16 cellular contexts compared by ENCODE assay signal in the genomic region with DNA sequence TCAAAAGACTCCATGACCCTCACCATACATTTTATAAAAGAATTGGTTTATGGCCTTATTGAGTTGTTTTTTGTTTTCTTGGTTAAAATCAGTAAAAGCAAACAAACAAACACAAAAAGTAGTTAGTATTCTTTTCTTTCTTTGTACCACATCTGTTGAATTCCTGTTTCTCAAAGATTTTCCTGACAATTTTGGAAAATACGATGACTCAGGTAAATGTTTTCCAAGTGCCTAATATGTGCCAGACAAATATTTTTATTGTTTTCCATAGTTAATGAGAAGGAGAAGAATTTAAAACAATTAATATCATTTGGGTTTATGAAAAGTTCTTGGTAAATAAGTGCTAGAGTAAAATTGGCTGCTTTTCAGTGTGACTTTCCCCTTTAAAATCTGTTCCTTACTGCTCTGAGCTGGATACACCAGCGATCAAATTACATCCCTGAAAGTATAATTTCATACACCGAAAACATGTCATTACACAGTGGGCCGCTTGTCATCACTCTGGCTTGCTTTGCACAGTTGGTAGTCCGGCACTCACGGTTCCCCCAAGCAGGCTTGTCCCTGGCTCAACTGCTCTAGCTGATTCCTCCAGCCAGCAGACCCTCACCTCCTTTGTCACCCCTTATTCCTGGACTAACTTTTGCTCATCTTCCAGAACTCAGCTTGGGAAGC.
DNase-seq lines count a peak whose midpoint lies in the region; ATAC-seq and TF ChIP-seq lines count a peak whose summit lies in the region.
"Had no signal": no experiment of that assay in that cellular context is flagged by ENCODE, and none has a peak within 500 bp of the region (broad histone marks: within the 10 kb centered on the region; RNA-seq: fewer than 3 reads in every experiment).

No MANE protein-coding gene starts in this region.

- H3K4me1 Mint-ChIP-seq in natural killer cell treated with Interleukin-12 subunit alpha and Interleukin-12 subunit beta and Interleukin-15 and Interleukin-18, amount 100 ng/mL, for 72 hours (ENCODE audit: low read depth in 2 of 2): peaks cover 28 to 51% of the 10 kb centered on the region in 2 donors
- no peaks in the 10 kb centered on the region for H3K4me1 Mint-ChIP-seq in endodermal cell
- H3K4me1 Mint-ChIP-seq: stimulated activated naive CD8-positive, alpha-beta T cell treated with anti-CD3 and anti-CD28 coated beads, Interleukin-15, amount 100 ng/mL, for 72 hours had no signal

- H3K9ac ChIP-seq in mammary epithelial cell (ENCODE audit: insufficient read depth, low read length): no peak overlapping the region
- no peak overlapping the region for H3K9ac ChIP-seq in endodermal cell (ENCODE audit: extremely low read depth, low read length, poor library complexity, severe bottlenecking)

- H3K4me1 ChIP-seq in mammary epithelial cell (ENCODE audit: insufficient read depth, low read length) (peaks cover 4% of the 10 kb centered on the region), endodermal cell (ENCODE audit: control insufficient read depth, insufficient read depth, low read length) (no peaks in the 10 kb centered on the region)
- H3K4me1 ChIP-seq: body of pancreas had no signal

- CTCF ChIA-PET in mammary epithelial cell (lab: Charles Lee; ENCODE audit: low non-redundant PET): no interaction called here

- no peaks in the 10 kb centered on the region for H3K27me3 Mint-ChIP-seq in natural killer cell treated with Interleukin-12 subunit alpha and Interleukin-12 subunit beta and Interleukin-15 and Interleukin-18, amount 100 ng/mL, for 72 hours
- H3K27me3 Mint-ChIP-seq in endodermal cell (ENCODE audit: insufficient read depth): peaks cover 6% of the 10 kb centered on the region
- H3K27me3 Mint-ChIP-seq: stimulated activated naive CD8-positive, alpha-beta T cell treated with anti-CD3 and anti-CD28 coated beads, Interleukin-15, amount 100 ng/mL, for 72 hours had no signal

- H2AFZ ChIP-seq in mammary epithelial cell (ENCODE audit: low read depth, low read length): peak overlapping the region; percentile 26

- H3K27me3 ChIP-seq in mammary epithelial cell (ENCODE audit: insufficient read depth, low read length) (no peaks in the 10 kb centered on the region), endodermal cell (ENCODE audit: control insufficient read depth, insufficient read depth, low read length, poor library complexity, severe bottlenecking) (no peaks in the 10 kb centered on the region)
- H3K27me3 ChIP-seq: body of pancreas had no signal

- H3K4me3 Mint-ChIP-seq in natural killer cell treated with Interleukin-12 subunit alpha and Interleukin-12 subunit beta and Interleukin-15 and Interleukin-18, amount 100 ng/mL, for 72 hours: no peak overlapping the region
- no peak overlapping the region for H3K4me3 Mint-ChIP-seq in endodermal cell
- H3K4me3 Mint-ChIP-seq: activated CD4-positive, alpha-beta T cell treated with anti-CD3 and anti-CD28 coated beads, Interleukin-2, amount 10 ng/mL, durations not matched to agents 7 days and 5 days; CD4-positive, alpha-beta memory T cell; stimulated activated naive CD8-positive, alpha-beta T cell treated with anti-CD3 and anti-CD28 coated beads, Interleukin-15, amount 100 ng/mL, for 72 hours had no signal

- peaks cover 7% of the 10 kb centered on the region for H3K9me3 Mint-ChIP-seq in natural killer cell treated with Interleukin-12 subunit alpha and Interleukin-12 subunit beta and Interleukin-15 and Interleukin-18, amount 100 ng/mL, for 72 hours
- peaks cover 9% of the 10 kb centered on the region for H3K9me3 Mint-ChIP-seq in endodermal cell

- intact Hi-C loops in mammary epithelial cell (cut with micrococcal nuclease): no loop called here

- WGBS in mammary epithelial cell (ENCODE audit: low coverage, missing lambda C conversion rate): 70% methylated on average over 6 of the region's 6 CpGs
- WGBS in endodermal cell (ENCODE audit: insufficient coverage in 1 of 2, insufficient read length in 1 of 2), 2 experiments: 86 to 93% methylated on average over 5 to 6 of the region's 6 CpGs

- no TSS peak for BruUV-seq in mammary epithelial cell (replicated peaks; lab: Mats Ljungman, UMichigan)

- dilution Hi-C loops in mammary epithelial cell (cut with HindIII; ENCODE audit: low sequenced_read_pairs): no loop called here

- H3K27ac ChIP-seq in mammary epithelial cell (ENCODE audit: insufficient read depth, low read depth, low read length) (no peak overlapping the region), endodermal cell (ENCODE audit: low read depth, low read length) (no peak overlapping the region)
- H3K27ac ChIP-seq: body of pancreas had no signal

- H3K4me2 ChIP-seq in mammary epithelial cell (ENCODE audit: insufficient read depth, low read depth, low read length): no peak overlapping the region

- no peaks in the 10 kb centered on the region for H4K20me1 ChIP-seq in mammary epithelial cell (ENCODE audit: insufficient read depth, low read length)

- TF ChIP-seq CTCF in mammary epithelial cell (conservative IDR thresholded peaks at IDR 0.05 in 1 of 2, IDR thresholded peaks at IDR 0.05 in 1 of 2; ENCODE audit: extremely low read depth in 1 of 2, insufficient read depth in 1 of 2, low read depth in 1 of 2, low read length in 2 of 2) (no peak), endodermal cell (conservative IDR thresholded peaks at IDR 0.05) (no peak)

- ATAC-seq in natural killer cell treated with Interleukin-12 subunit alpha and Interleukin-12 subunit beta and Interleukin-15 and Interleukin-18, amount 100 ng/mL, for 72 hours: no peak
- ATAC-seq in GM19324 (IDR thresholded peaks at IDR 0.05; ENCODE audit: low FRiP score, unreplicated experiment): no peak
- ATAC-seq: body of pancreas; stimulated activated naive CD8-positive, alpha-beta T cell treated with anti-CD3 and anti-CD28 coated beads, Interleukin-15, amount 100 ng/mL, for 72 hours had no signal

- no peaks in the 10 kb centered on the region for H3K79me2 ChIP-seq in mammary epithelial cell (ENCODE audit: insufficient read depth, low read length)

- H3K9me3 ChIP-seq in mammary epithelial cell (replicated peaks; ENCODE audit: insufficient read depth, low read length) (no peaks in the 10 kb centered on the region), endodermal cell (ENCODE audit: control insufficient read depth, low read length) (no peaks in the 10 kb centered on the region)

- peaks cover 52% of the 10 kb centered on the region for H3K36me3 Mint-ChIP-seq in natural killer cell treated with Interleukin-12 subunit alpha and Interleukin-12 subunit beta and Interleukin-15 and Interleukin-18, amount 100 ng/mL, for 72 hours
- H3K36me3 Mint-ChIP-seq in endodermal cell (ENCODE audit: low read depth): no peaks in the 10 kb centered on the region

- peak overlapping the region; percentile 13 to 86 for H3K27ac Mint-ChIP-seq in natural killer cell treated with Interleukin-12 subunit alpha and Interleukin-12 subunit beta and Interleukin-15 and Interleukin-18, amount 100 ng/mL, for 72 hours
- no peak overlapping the region for H3K27ac Mint-ChIP-seq in endodermal cell
- H3K27ac Mint-ChIP-seq: activated CD4-positive, alpha-beta T cell treated with anti-CD3 and anti-CD28 coated beads, Interleukin-2, amount 10 ng/mL, durations not matched to agents 7 days and 5 days; CD4-positive, alpha-beta memory T cell; stimulated activated naive CD8-positive, alpha-beta T cell treated with anti-CD3 and anti-CD28 coated beads, Interleukin-15, amount 100 ng/mL, for 72 hours had no signal

- H3K4me3 ChIP-seq in mammary epithelial cell (replicated peaks in 1 of 3; ENCODE audit: insufficient read depth in 1 of 3, low read depth in 2 of 3, low read length in 3 of 3) (no peak overlapping the region), endodermal cell (ENCODE audit: low read length) (no peak overlapping the region)
- H3K4me3 ChIP-seq: body of pancreas had no signal

- in situ Hi-C loops in mammary epithelial cell (cut with MboI; ENCODE audit: low sequenced_read_pairs in 2 of 2): no loop called here

- no peaks in the 10 kb centered on the region for H3K36me3 ChIP-seq in mammary epithelial cell (ENCODE audit: insufficient read depth, low read length)
- H3K36me3 ChIP-seq in endodermal cell (ENCODE audit: control insufficient read depth, insufficient read depth, low read length): no peaks in the 10 kb centered on the region

- DNase-seq in AG20443 (ENCODE audit: low spot score): peak; percentile 47
- DNase-seq in NCI-H1417 treated with DMSO at 0.1 percent for 48 hours (lab: John Stamatoyannopoulos, UW): peak; percentile 72
- DNase-seq in mammary epithelial cell: peak; percentile 25
- no peak for DNase-seq in natural killer cell treated with Interleukin-12 subunit alpha and Interleukin-12 subunit beta and Interleukin-15 and Interleukin-18, amount 100 ng/mL, for 72 hours (ENCODE audit: low spot score)
- DNase-seq in germinal center (ENCODE audit: low spot score): no peak
- DNase-seq in NCI-H1930 (lab: John Stamatoyannopoulos, UW): no peak
- DNase-seq in endodermal cell: no peak
- DNase-seq: activated CD4-positive, alpha-beta T cell treated with anti-CD3 and anti-CD28 coated beads, Interleukin-2, amount 10 ng/mL, durations not matched to agents 7 days and 5 days; activated effector memory CD4-positive, alpha-beta T cell treated with Interleukin-2 at 50 U/mL for 16 hours; body of pancreas; CD4-positive, alpha-beta memory T cell; KG1; NCI-H187; retina; stimulated activated naive CD8-positive, alpha-beta T cell treated with anti-CD3 and anti-CD28 coated beads, Interleukin-15, amount 100 ng/mL, for 72 hours had no signal

Comparison
In these comparisons a context has a peak if more than half of its experiments do, and no peak if none do; other contexts are left out.
1. DNase-seq: peak in AG20443 (single experiment), NCI-H1417 treated with DMSO at 0.1 percent for 48 hours (single experiment) and mammary epithelial cell (single experiment); none in natural killer cell treated with Interleukin-12 subunit alpha and Interleukin-12 subunit beta and Interleukin-15 and Interleukin-18, amount 100 ng/mL, for 72 hours (single experiment), germinal center (single experiment), NCI-H1930 (0 of 2) and endodermal cell (single experiment).